Comparison of ENCODE assay signal across 37 cellular contexts in the genomic region with DNA sequence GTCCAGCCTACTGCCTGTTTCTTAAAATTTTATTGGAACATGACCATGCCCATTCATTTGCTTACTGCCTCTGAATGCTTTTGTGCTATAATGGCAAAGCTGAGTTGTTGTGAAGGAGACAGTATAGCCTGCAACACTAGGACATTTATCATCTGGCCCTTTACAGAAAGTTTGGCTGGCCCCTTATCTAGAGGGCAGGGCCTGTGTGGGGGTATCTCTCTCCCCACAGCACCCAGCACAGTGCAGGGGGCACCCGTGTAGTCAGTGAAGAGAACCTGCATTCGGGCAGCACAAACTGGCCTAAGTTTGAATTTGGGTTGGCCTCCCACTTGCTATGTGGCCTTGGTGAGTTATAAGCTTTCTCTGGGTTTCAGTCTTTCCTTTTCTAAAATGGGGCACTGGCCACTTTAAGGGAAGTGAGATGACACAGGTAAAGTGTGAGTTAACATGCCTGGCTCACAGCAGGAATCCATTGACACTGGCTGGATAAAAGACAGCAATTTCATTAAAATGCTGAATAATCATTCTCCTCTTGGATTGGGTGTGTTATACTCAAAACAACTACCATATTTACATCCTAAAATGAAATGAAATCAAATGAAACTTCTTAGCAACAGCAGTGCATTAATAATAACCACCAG. TPM values are rescaled to one million over a fixed set of nuclear protein-coding genes. Genes with fewer than 3 reads are reported as not detected.
DNase-seq lines count a peak whose midpoint lies in the region; ATAC-seq, FAIRE-seq and TF ChIP-seq lines count a peak whose summit lies in the region.
"Had no signal": no experiment of that assay in that cellular context is flagged by ENCODE, and none has a peak within 500 bp of the region (broad histone marks: within the 10 kb centered on the region; RNA-seq: fewer than 3 reads in every experiment).

No MANE protein-coding gene starts in this region.

- CTCF ChIA-PET in HepG2 (lab: Yijun Ruan, JAX; ENCODE audit: low intra/inter-chr PET ratio, low total read pairs) (no interaction called here), GM12878 (lab: Yijun Ruan, JAX) (interaction anchor here (1.1 to 1.4 kb wide), 2 partner anchors 13 to 44 kb away, joined by 3 read pairs; no protein-coding TSS in a partner anchor)

- FAIRE-seq in HepG2 (lab: Jason Lieb, UNC) (no peak), GM12878 (lab: Jason Lieb, UNC) (no peak)
- FAIRE-seq: A204.1 had no signal

- TF ChIP-seq RAD21 in HepG2 (CRISPR knock-in tag; IDR thresholded peaks at IDR 0.05), result no peak
- TF ChIP-seq RAD21 in GM12878 (IDR thresholded peaks at IDR 0.05; ENCODE audit: insufficient read depth, low read depth, low read length), result no peak

- peaks cover 77% of the 10 kb centered on the region for H3K4me1 ChIP-seq in HepG2 (ENCODE audit: insufficient read depth, low read length)
- peaks cover 0 to 9% (median 0%) of the 10 kb centered on the region in 4 donors for H3K4me1 ChIP-seq in right lobe of liver
- H3K4me1 ChIP-seq in GM12878 (ENCODE audit: control insufficient read depth, insufficient read depth, low read length), result peaks cover 52% of the 10 kb centered on the region

- H4K20me1 ChIP-seq in HepG2 (ENCODE audit: insufficient read depth, low read length), result peaks cover 75% of the 10 kb centered on the region
- no peaks in the 10 kb centered on the region for H4K20me1 ChIP-seq in GM12878 (ENCODE audit: control insufficient read depth, insufficient read depth)

- in situ Hi-C loops in HepG2 (cut with HindIII; ENCODE audit: extremely low pct_ligation_motif_present, low pct_unique_long_range_greater_than_20kb), result no loop called here
- in situ Hi-C loops in GM12878 (cut with MboI), result no loop called here

- intact Hi-C loops in HepG2 (cut with micrococcal nuclease; ENCODE audit: unreplicated experiment), result no loop called here
- intact Hi-C loops in right lobe of liver (cut with DNase I), result no loop called here
- intact Hi-C loops in GM12878 (cut with micrococcal nuclease; ENCODE audit: unreplicated experiment), result no loop called here

- H3K9ac ChIP-seq in HepG2 (ENCODE audit: insufficient read depth, low read depth, low read length) (no peak overlapping the region), GM12878 (ENCODE audit: control insufficient read depth, insufficient read depth, low read length) (no peak overlapping the region)
- H3K9ac ChIP-seq: neural progenitor cell had no signal

- POLR2A ChIA-PET in HepG2 (lab: Yijun Ruan, JAX) (no interaction called here), GM12878 (lab: Charles Lee) (no interaction called here)

- TF ChIP-seq CTCF in HepG2 (CRISPR knock-in tag; IDR thresholded peaks at IDR 0.05) (no peak), right lobe of liver (IDR thresholded peaks at IDR 0.05) (no peak), GM12878 (IDR thresholded peaks at IDR 0.05 in 2 of 3, conservative IDR thresholded peaks at IDR 0.05 in 1 of 3; ENCODE audit: control insufficient read depth in 2 of 3, extremely low read depth in 1 of 3, insufficient read depth in 1 of 3, low read depth in 3 of 3, low read length in 3 of 3) (no peak)

- H3K9me3 ChIP-seq in HepG2 (ENCODE audit: low read length), result no peaks in the 10 kb centered on the region
- H3K9me3 ChIP-seq in right lobe of liver, result no peaks in the 10 kb centered on the region
- H3K9me3 ChIP-seq in GM12878 (replicated peaks; ENCODE audit: control insufficient read depth, insufficient read depth, low read length), result no peaks in the 10 kb centered on the region
- H3K9me3 ChIP-seq: left ventricle myocardium inferior, MG63, thoracic aorta had no signal

- H3K36me3 ChIP-seq in HepG2 (replicated peaks in 1 of 2; ENCODE audit: control insufficient read depth in 1 of 2, insufficient read depth in 2 of 2, low read length in 2 of 2) (peaks cover 2 to 11% of the 10 kb centered on the region in 2 experiments; a peak in 4 of 5 replicates), right lobe of liver (no peaks in the 10 kb centered on the region), GM12878 (ENCODE audit: control insufficient read depth in 2 of 2, insufficient read depth in 2 of 2, low read length in 1 of 2) (peaks cover 0 to 8% of the 10 kb centered on the region in 2 experiments; a peak in 2 of 4 replicates)
- H3K36me3 ChIP-seq: left ventricle myocardium inferior, neural progenitor cell, thoracic aorta had no signal

- no TSS peak for BruUV-seq in HepG2 (replicated peaks; lab: Mats Ljungman, UMichigan)
- no TSS peak for BruUV-seq in GM12878 (replicated peaks; lab: Mats Ljungman, UMichigan)

- RAD21 ChIA-PET in GM12878 (lab: Charles Lee; ENCODE audit: unreplicated experiment), result no interaction called here

- no peak for DNase-seq in HepG2 (ENCODE audit: low spot score)
- DNase-seq in right lobe of liver, result no peak
- DNase-seq in GM12878 (ENCODE audit: low read depth, low spot score), result no peak
- no peak for DNase-seq in activated naive CD4-positive, alpha-beta T cell treated with anti-CD3 and anti-CD28 coated beads, Interleukin-2, amount 50 U/mL, for 72 hours (ENCODE audit: low spot score in 2 of 2)
- no peak for DNase-seq in SW480 (ENCODE audit: low spot score)
- no peak for DNase-seq in middle frontal gyrus (ENCODE audit: extremely low spot score, low spot score)
- DNase-seq: activated CD4-positive, alpha-beta T cell treated with anti-CD3 and anti-CD28 coated beads for 36 hours; activated CD8-positive, alpha-beta memory T cell treated with anti-CD3 and anti-CD28 coated beads, Interleukin-2, amount 50 U/mL, for 48 hours; activated CD8-positive, alpha-beta T cell treated with anti-CD3 and anti-CD28 coated beads for 36 hours; activated naive CD4-positive, alpha-beta T cell treated with Interleukin-2 at 50 U/mL for 16 hours; Calu3; CD4-positive, CD25-positive, alpha-beta regulatory T cell; central memory CD4-positive, alpha-beta T cell; cortex of kidney; DMS79 treated with DMSO at 0.1 percent for 48 hours; effector memory CD4-positive, alpha-beta T cell; islet precursor cell; KG1; left ventricle myocardium inferior; mesenchymal stem cell; MG63; NCI-H2081; NCI-H2227 treated with DMSO at 0.1 percent for 48 hours; NCI-H526; right cardiac atrium; Right ventricle myocardium superior; stimulated activated CD4-positive, alpha-beta T cell treated with anti-CD3 and anti-CD28 coated beads, Interleukin-1b, Interleukin-23, amount 100 ng/mL, for 48 hours; stimulated activated naive CD4-positive, alpha-beta T cell treated with Interleukin-2 at 50 U/mL for 16 hours; T-helper 2 cell had no signal

- H3K36me3 Mint-ChIP-seq in activated naive CD4-positive, alpha-beta T cell treated with anti-CD3 and anti-CD28 coated beads, Interleukin-2, amount 50 U/mL, for 72 hours, result peaks cover 0 to 6% of the 10 kb centered on the region in 2 donors

- H3K4me3 ChIP-seq in HepG2 (replicated peaks in 1 of 3; ENCODE audit: insufficient read depth in 1 of 3, low read depth in 2 of 3, low read length in 3 of 3) (no peak overlapping the region), right lobe of liver (no peak overlapping the region), GM12878 (no peak overlapping the region)
- H3K4me3 ChIP-seq: left ventricle myocardium inferior, MG63, neural progenitor cell, thoracic aorta had no signal

- 96% methylated on average over 2 of the region's 2 CpGs for WGBS in HepG2 (ENCODE audit: low lambda C conversion rate)
- WGBS in right lobe of liver (ENCODE audit: insufficient coverage, low coverage, low lambda C conversion rate, missing lambda C conversion rate), result 85% methylated on average over 2 of the region's 2 CpGs
- 86% methylated on average over 2 of the region's 2 CpGs for WGBS in GM12878 (ENCODE audit: insufficient coverage, insufficient replicate concordance, low lambda C conversion rate, missing lambda C conversion rate)

- no peaks in the 10 kb centered on the region for H3K9me3 Mint-ChIP-seq in activated naive CD4-positive, alpha-beta T cell treated with anti-CD3 and anti-CD28 coated beads, Interleukin-2, amount 50 U/mL, for 72 hours
- H3K9me3 Mint-ChIP-seq: activated CD8-positive, alpha-beta T cell treated with anti-CD3 and anti-CD28 coated beads for 36 hours; activated T-helper 1 cell treated with anti-CD3 and anti-CD28 coated beads, Interleukin-12 subunit alpha, Interleukin-12 subunit beta, Interleukin-2, Interleukin-4 antibody, amounts not matched to agents 30 ng/mL and 10 ng/mL and 1 ng/mL, durations not matched to agents 14 hours and 24 hours and 36 hours; neural progenitor cell had no signal

- H3K79me2 ChIP-seq in HepG2 (ENCODE audit: insufficient read depth, low read length), result peaks cover 91% of the 10 kb centered on the region
- H3K79me2 ChIP-seq in GM12878 (ENCODE audit: control insufficient read depth, insufficient read depth, low read length), result peaks cover 66% of the 10 kb centered on the region

- H3K27ac ChIP-seq in HepG2 (ENCODE audit: extremely low read length, insufficient read depth, low read length) (no peak overlapping the region), right lobe of liver (no peak overlapping the region), GM12878 (ENCODE audit: control insufficient read depth, insufficient read depth) (peak overlapping the region; percentile 9; the same call in 1 of the 2 replicates)
- H3K27ac ChIP-seq: left ventricle myocardium inferior, neural progenitor cell, thoracic aorta had no signal

- H3K27me3 ChIP-seq in HepG2 (ENCODE audit: control insufficient read depth in 1 of 2, insufficient read depth in 2 of 2, low read length in 2 of 2), result no peaks in the 10 kb centered on the region
- no peaks in the 10 kb centered on the region for H3K27me3 ChIP-seq in right lobe of liver
- no peaks in the 10 kb centered on the region for H3K27me3 ChIP-seq in GM12878 (replicated peaks in 1 of 2; ENCODE audit: control insufficient read depth in 2 of 2, insufficient read depth in 2 of 2, low read length in 1 of 2)
- H3K27me3 ChIP-seq: MG63, neural progenitor cell had no signal

- no peak for TF ChIP-seq EP300 in HepG2 (IDR thresholded peaks at IDR 0.05; ENCODE audit: low read depth in 2 of 2, low read length in 2 of 2)
- TF ChIP-seq EP300 in HepG2 (CRISPR knock-in tag; IDR thresholded peaks at IDR 0.05; ENCODE audit: borderline replicate concordance), result no peak
- TF ChIP-seq EP300 in GM12878 (IDR thresholded peaks at IDR 0.05; ENCODE audit: borderline replicate concordance in 1 of 2, control insufficient read depth in 1 of 2, low read depth in 2 of 2, low read length in 2 of 2), result no peak

- H3K4me2 ChIP-seq in HepG2 (ENCODE audit: low read depth, low read length) (no peak overlapping the region), GM12878 (ENCODE audit: control insufficient read depth, insufficient read depth) (0 out of 2 replicates have a peak overlapping the region, but pooled peaks have one; percentile 7)
- H3K4me2 ChIP-seq: neural progenitor cell had no signal

- no peak for TF ChIP-seq POLR2A in HepG2 (IDR thresholded peaks at IDR 0.05; ENCODE audit: insufficient read depth in 1 of 2, low read depth in 2 of 2, low read length in 2 of 2)
- TF ChIP-seq POLR2A in right lobe of liver (IDR thresholded peaks at IDR 0.05), result no peak
- no peak for TF ChIP-seq POLR2A in GM12878 (IDR thresholded peaks at IDR 0.05; ENCODE audit: low read depth, low read length)

- H3K27ac Mint-ChIP-seq in activated naive CD4-positive, alpha-beta T cell treated with anti-CD3 and anti-CD28 coated beads, Interleukin-2, amount 50 U/mL, for 72 hours, result peak overlapping the region in 1 of 2 donors; percentile 24
- H3K27ac Mint-ChIP-seq: activated CD4-positive, alpha-beta T cell treated with anti-CD3 and anti-CD28 coated beads for 36 hours; activated CD8-positive, alpha-beta T cell treated with anti-CD3 and anti-CD28 coated beads for 36 hours; activated T-helper 1 cell treated with anti-CD3 and anti-CD28 coated beads, Interleukin-12 subunit alpha, Interleukin-12 subunit beta, Interleukin-2, Interleukin-4 antibody, amounts not matched to agents 30 ng/mL and 10 ng/mL and 1 ng/mL, durations not matched to agents 14 hours and 24 hours and 36 hours; CD4-positive, CD25-positive, alpha-beta regulatory T cell; neural progenitor cell had no signal

- ATAC-seq in HepG2 (no peak), right lobe of liver (no peak), GM12878 (peak; percentile 51)
- ATAC-seq in activated naive CD4-positive, alpha-beta T cell treated with anti-CD3 and anti-CD28 coated beads, Interleukin-2, amount 50 U/mL, for 72 hours, result no peak
- ATAC-seq: activated CD4-positive, alpha-beta T cell treated with anti-CD3 and anti-CD28 coated beads for 36 hours; activated CD8-positive, alpha-beta T cell treated with anti-CD3 and anti-CD28 coated beads for 36 hours; Panc1; right cardiac atrium had no signal

- SMC1A ChIA-PET in GM12878 (lab: Charles Lee; ENCODE audit: uncharacterized antibody, unreplicated experiment), result no interaction called here

- H2AFZ ChIP-seq in HepG2 (ENCODE audit: low read length) (no peak overlapping the region), GM12878 (ENCODE audit: control insufficient read depth, low read depth, low read length) (no peak overlapping the region)
- H2AFZ ChIP-seq: neural progenitor cell had no signal

RNA-seq across cellular contexts. Expression of a gene that starts 12.1 kb away (rescaled TPM):
- total RNA-seq in HepG2 (2016; rRNA removed; fragmentation: Illumina TruSeq; extraction: Trizol) (21.5 and 22.3 TPM in 2 replicates), right lobe of liver (10 to 100 TPM in 5 of 6 experiments, 1 to 10 TPM in 1; 10.0 to 12.9 (median 12.0) TPM), GM12878 (2014; rRNA removed) (13.4 and 17.8 TPM in 2 replicates), GM12878 (2014; rRNA removed; fragmentation: Illumina TruSeq; extraction: Trizol) (10.3 and 12.4 TPM in 2 replicates), GM12878 (2021) (35.2 and 39.0 TPM in 2 replicates)
- total RNA-seq in HepG2 (2016; cell fraction: cytosol; rRNA removed; fragmentation: Illumina TruSeq; extraction: Trizol; ENCODE audit: low read depth), result 2.7 and 3.0 TPM in 2 replicates
- total RNA-seq in HepG2 (2016; cell fraction: insoluble cytoplasmic fraction; rRNA removed; fragmentation: Illumina TruSeq; extraction: Trizol), result 22.1 and 22.5 TPM in 2 replicates
- 7.2 and 8.1 TPM in 2 replicates for total RNA-seq in HepG2 (2016; cell fraction: membrane; rRNA removed; fragmentation: Illumina TruSeq; extraction: Trizol)
- total RNA-seq in HepG2 (2016; cell fraction: nucleus; rRNA removed; fragmentation: Illumina TruSeq; extraction: Trizol), result 23.0 and 27.1 TPM in 2 replicates
- polyA plus RNA-seq in HepG2 (2011; rRNA removed) (23.5 and 30.4 TPM in 2 replicates), GM12878 (2011; rRNA removed) (5.7 and 11.1 TPM in 2 replicates), GM12878 (2014; fragmentation: Illumina TruSeq; extraction: Trizol) (10.1 and 18.1 TPM in 2 replicates), GM12878 (2014; fragmentation: Nextera tagmentation; extraction: Ambion mirVana) (1 to 10 TPM; 2.1 to 3.0 TPM), GM12878 (2014; rRNA removed) (14.5 and 21.7 TPM in 2 replicates), GM12878 (2016; fragmentation: Nextera tagmentation; extraction: Ambion mirVana) (10 to 100 TPM; 13.7 to 15.5 TPM)
- 11.6 and 11.8 TPM in 2 replicates for polyA plus RNA-seq in HepG2 (2011; cell fraction: cytosol; rRNA removed)
- polyA plus RNA-seq in HepG2 (2011; cell fraction: nucleus; rRNA removed), result 87.2 and 93.5 TPM in 2 replicates
- polyA plus RNA-seq in HepG2 (2012), result 28.0 and 29.8 TPM in 2 replicates
- polyA plus RNA-seq in HepG2 (2016; cell fraction: cytosol; fragmentation: Illumina TruSeq; extraction: Trizol; ENCODE audit: low read depth), result 0.86 and 0.95 TPM in 2 replicates
- polyA plus RNA-seq in HepG2 (2016; cell fraction: insoluble cytoplasmic fraction; fragmentation: Illumina TruSeq; extraction: Trizol; ENCODE audit: low read depth), result 15.3 and 21.2 TPM in 2 replicates
- 2.1 and 3.0 TPM in 2 replicates for polyA plus RNA-seq in HepG2 (2016; cell fraction: membrane; fragmentation: Illumina TruSeq; extraction: Trizol; ENCODE audit: low read depth)
- polyA plus RNA-seq in HepG2 (2016; cell fraction: nucleus; fragmentation: Illumina TruSeq; extraction: Trizol; ENCODE audit: insufficient read depth, low read depth), result 66.1 and 73.3 TPM in 2 replicates
- 39.5 and 89.3 TPM in 2 replicates for polyA minus RNA-seq in HepG2 (2011; rRNA and poly(A)+ RNA removed; ENCODE audit: low replicate concordance)
- polyA minus RNA-seq in HepG2 (2011; cell fraction: cytosol; rRNA and poly(A)+ RNA removed), result 31.1 and 31.4 TPM in 2 replicates
- 27.4 and 30.3 TPM in 2 replicates for polyA minus RNA-seq in HepG2 (2011; cell fraction: nucleus; rRNA and poly(A)+ RNA removed)
- 34.7 and 38.9 TPM in 2 replicates for total RNA-seq in GM12878 (2013; cell fraction: nucleolus; rRNA removed)
- 7.4 TPM for polyA plus RNA-seq in GM12878 (2011; ENCODE audit: low read depth)
- polyA plus RNA-seq in GM12878 (2011; cell fraction: cytosol; rRNA removed), result 11.0 and 15.8 TPM in 2 replicates
- polyA plus RNA-seq in GM12878 (2011; cell fraction: nucleus; rRNA removed), result 34.1 and 40.7 TPM in 2 replicates
- 15.5 and 18.7 TPM in 2 replicates for polyA plus RNA-seq in GM12878 (2012)
- 48.9 and 93.6 TPM in 2 replicates for polyA minus RNA-seq in GM12878 (2011; rRNA and poly(A)+ RNA removed)
- polyA minus RNA-seq in GM12878 (2011; cell fraction: cytosol; rRNA and poly(A)+ RNA removed), result 13.2 and 13.6 TPM in 2 replicates
- polyA minus RNA-seq in GM12878 (2011; cell fraction: nucleus; rRNA and poly(A)+ RNA removed), result 8.6 and 14.3 TPM in 2 replicates
- total RNA-seq in activated naive CD4-positive, alpha-beta T cell treated with anti-CD3 and anti-CD28 coated beads, Interleukin-2, amount 50 U/mL, for 72 hours, result 10 to 100 TPM; 17.3 to 45.8 TPM

RNA-seq across cellular contexts. Expression of a gene that starts 26.6 kb away (rescaled TPM):
- total RNA-seq in HepG2 (2016; rRNA removed; fragmentation: Illumina TruSeq; extraction: Trizol) (not detected in 2 replicates), right lobe of liver (not detected), GM12878 (2014; rRNA removed) (not detected in 2 replicates), GM12878 (2014; rRNA removed; fragmentation: Illumina TruSeq; extraction: Trizol) (not detected in 2 replicates), GM12878 (2021) (0.23 TPM in 1 of 2 replicates, not detected in the other)
- total RNA-seq in HepG2 (2016; cell fraction: cytosol; rRNA removed; fragmentation: Illumina TruSeq; extraction: Trizol; ENCODE audit: low read depth), result not detected in 2 replicates
- not detected in 2 replicates for total RNA-seq in HepG2 (2016; cell fraction: insoluble cytoplasmic fraction; rRNA removed; fragmentation: Illumina TruSeq; extraction: Trizol)
- total RNA-seq in HepG2 (2016; cell fraction: membrane; rRNA removed; fragmentation: Illumina TruSeq; extraction: Trizol), result not detected in 2 replicates
- total RNA-seq in HepG2 (2016; cell fraction: nucleus; rRNA removed; fragmentation: Illumina TruSeq; extraction: Trizol), result not detected in 2 replicates
- polyA plus RNA-seq in HepG2 (2011; rRNA removed) (0.03 and 0.07 TPM in 2 replicates), GM12878 (2011; rRNA removed) (not detected in 2 replicates), GM12878 (2014; fragmentation: Illumina TruSeq; extraction: Trizol) (not detected in 2 replicates), GM12878 (2014; fragmentation: Nextera tagmentation; extraction: Ambion mirVana) (not detected), GM12878 (2014; rRNA removed) (not detected in 2 replicates), GM12878 (2016; fragmentation: Nextera tagmentation; extraction: Ambion mirVana) (not detected)
- not detected in 2 replicates for polyA plus RNA-seq in HepG2 (2011; cell fraction: cytosol; rRNA removed)
- 0.23 and 0.42 TPM in 2 replicates for polyA plus RNA-seq in HepG2 (2011; cell fraction: nucleus; rRNA removed)
- polyA plus RNA-seq in HepG2 (2012), result 0.31 TPM in 1 of 2 replicates, not detected in the other
- not detected in 2 replicates for polyA plus RNA-seq in HepG2 (2016; cell fraction: cytosol; fragmentation: Illumina TruSeq; extraction: Trizol; ENCODE audit: low read depth)
- polyA plus RNA-seq in HepG2 (2016; cell fraction: insoluble cytoplasmic fraction; fragmentation: Illumina TruSeq; extraction: Trizol; ENCODE audit: low read depth), result not detected in 2 replicates
- not detected in 2 replicates for polyA plus RNA-seq in HepG2 (2016; cell fraction: membrane; fragmentation: Illumina TruSeq; extraction: Trizol; ENCODE audit: low read depth)
- not detected in 2 replicates for polyA plus RNA-seq in HepG2 (2016; cell fraction: nucleus; fragmentation: Illumina TruSeq; extraction: Trizol; ENCODE audit: insufficient read depth, low read depth)
- polyA minus RNA-seq in HepG2 (2011; rRNA and poly(A)+ RNA removed; ENCODE audit: low replicate concordance), result not detected in 2 replicates
- not detected in 2 replicates for polyA minus RNA-seq in HepG2 (2011; cell fraction: cytosol; rRNA and poly(A)+ RNA removed)
- not detected in 2 replicates for polyA minus RNA-seq in HepG2 (2011; cell fraction: nucleus; rRNA and poly(A)+ RNA removed)
- total RNA-seq in GM12878 (2013; cell fraction: nucleolus; rRNA removed), result not detected in 2 replicates
- polyA plus RNA-seq in GM12878 (2011; ENCODE audit: low read depth), result not detected
- 0.07 TPM in 1 of 2 replicates, not detected in the other for polyA plus RNA-seq in GM12878 (2011; cell fraction: cytosol; rRNA removed)
- polyA plus RNA-seq in GM12878 (2011; cell fraction: nucleus; rRNA removed), result 0.29 TPM in 1 of 2 replicates, not detected in the other
- 0.48 TPM in 1 of 2 replicates, not detected in the other for polyA plus RNA-seq in GM12878 (2012)
- polyA minus RNA-seq in GM12878 (2011; rRNA and poly(A)+ RNA removed), result not detected in 2 replicates
- not detected in 2 replicates for polyA minus RNA-seq in GM12878 (2011; cell fraction: cytosol; rRNA and poly(A)+ RNA removed)
- not detected in 2 replicates for polyA minus RNA-seq in GM12878 (2011; cell fraction: nucleus; rRNA and poly(A)+ RNA removed)
- total RNA-seq in activated naive CD4-positive, alpha-beta T cell treated with anti-CD3 and anti-CD28 coated beads, Interleukin-2, amount 50 U/mL, for 72 hours, result not detected
- total RNA-seq: activated T-helper 1 cell treated with anti-CD3 and anti-CD28 coated beads, Interleukin-12 subunit alpha, Interleukin-12 subunit beta, Interleukin-2, Interleukin-4 antibody, amounts not matched to agents 30 ng/mL and 10 ng/mL and 1 ng/mL, durations not matched to agents 14 hours and 24 hours and 36 hours; Calu3; CD4-positive, CD25-positive, alpha-beta regulatory T cell; fibroblast of villous mesenchyme; left ventricle myocardium inferior; right cardiac atrium; Right ventricle myocardium superior; thoracic aorta; urinary bladder had no signal
- polyA plus RNA-seq: CD4-positive, CD25-positive, alpha-beta regulatory T cell; esophagus; right cardiac atrium; urinary bladder had no signal

RNA-seq across cellular contexts. Expression of a gene that starts 56.4 kb away (rescaled TPM):
- total RNA-seq in HepG2 (2016; rRNA removed; fragmentation: Illumina TruSeq; extraction: Trizol) (111 and 160 TPM in 2 replicates), right lobe of liver (1 to 10 TPM in 4 of 6 experiments, under 1 TPM in 2; 0.35 to 2.6 (median 1.5) TPM), GM12878 (2014; rRNA removed) (1.1 and 2.0 TPM in 2 replicates), GM12878 (2014; rRNA removed; fragmentation: Illumina TruSeq; extraction: Trizol) (0.23 and 0.31 TPM in 2 replicates), GM12878 (2021) (0.77 and 1.3 TPM in 2 replicates)
- 48.7 and 63.1 TPM in 2 replicates for total RNA-seq in HepG2 (2016; cell fraction: cytosol; rRNA removed; fragmentation: Illumina TruSeq; extraction: Trizol; ENCODE audit: low read depth)
- 101 and 161 TPM in 2 replicates for total RNA-seq in HepG2 (2016; cell fraction: insoluble cytoplasmic fraction; rRNA removed; fragmentation: Illumina TruSeq; extraction: Trizol)
- 105 and 128 TPM in 2 replicates for total RNA-seq in HepG2 (2016; cell fraction: membrane; rRNA removed; fragmentation: Illumina TruSeq; extraction: Trizol)
- total RNA-seq in HepG2 (2016; cell fraction: nucleus; rRNA removed; fragmentation: Illumina TruSeq; extraction: Trizol), result 124 and 150 TPM in 2 replicates
- polyA plus RNA-seq in HepG2 (2011; rRNA removed) (129 and 137 TPM in 2 replicates), GM12878 (2011; rRNA removed) (0.30 and 0.31 TPM in 2 replicates), GM12878 (2014; fragmentation: Illumina TruSeq; extraction: Trizol) (0.09 TPM in 1 of 2 replicates, not detected in the other), GM12878 (2014; fragmentation: Nextera tagmentation; extraction: Ambion mirVana) (not detected), GM12878 (2014; rRNA removed) (0.80 and 0.94 TPM in 2 replicates), GM12878 (2016; fragmentation: Nextera tagmentation; extraction: Ambion mirVana) (under 1 TPM; 0.29 to 0.40 TPM)
- polyA plus RNA-seq in HepG2 (2011; cell fraction: cytosol; rRNA removed), result 113 and 185 TPM in 2 replicates
- 814 and 941 TPM in 2 replicates for polyA plus RNA-seq in HepG2 (2011; cell fraction: nucleus; rRNA removed)
- 59.0 and 123 TPM in 2 replicates for polyA plus RNA-seq in HepG2 (2012)
- 41.1 and 53.2 TPM in 2 replicates for polyA plus RNA-seq in HepG2 (2016; cell fraction: cytosol; fragmentation: Illumina TruSeq; extraction: Trizol; ENCODE audit: low read depth)
- 89.1 and 103 TPM in 2 replicates for polyA plus RNA-seq in HepG2 (2016; cell fraction: insoluble cytoplasmic fraction; fragmentation: Illumina TruSeq; extraction: Trizol; ENCODE audit: low read depth)
- polyA plus RNA-seq in HepG2 (2016; cell fraction: membrane; fragmentation: Illumina TruSeq; extraction: Trizol; ENCODE audit: low read depth), result 74.4 and 85.2 TPM in 2 replicates
- 289 and 305 TPM in 2 replicates for polyA plus RNA-seq in HepG2 (2016; cell fraction: nucleus; fragmentation: Illumina TruSeq; extraction: Trizol; ENCODE audit: insufficient read depth, low read depth)
- polyA minus RNA-seq in HepG2 (2011; rRNA and poly(A)+ RNA removed; ENCODE audit: low replicate concordance), result 11.2 and 115 TPM in 2 replicates
- 29.9 and 32.1 TPM in 2 replicates for polyA minus RNA-seq in HepG2 (2011; cell fraction: cytosol; rRNA and poly(A)+ RNA removed)
- 63.9 and 90.6 TPM in 2 replicates for polyA minus RNA-seq in HepG2 (2011; cell fraction: nucleus; rRNA and poly(A)+ RNA removed)
- 0.17 TPM in 1 of 2 replicates, not detected in the other for total RNA-seq in GM12878 (2013; cell fraction: nucleolus; rRNA removed)
- polyA plus RNA-seq in GM12878 (2011; ENCODE audit: low read depth), result 0.47 TPM
- polyA plus RNA-seq in GM12878 (2011; cell fraction: cytosol; rRNA removed), result 0.42 and 0.72 TPM in 2 replicates
- polyA plus RNA-seq in GM12878 (2011; cell fraction: nucleus; rRNA removed), result 4.9 and 5.5 TPM in 2 replicates
- polyA plus RNA-seq in GM12878 (2012), result 0.54 and 0.83 TPM in 2 replicates
- polyA minus RNA-seq in GM12878 (2011; rRNA and poly(A)+ RNA removed), result 0.22 and 0.26 TPM in 2 replicates
- not detected in 2 replicates for polyA minus RNA-seq in GM12878 (2011; cell fraction: cytosol; rRNA and poly(A)+ RNA removed)
- 0.48 and 0.73 TPM in 2 replicates for polyA minus RNA-seq in GM12878 (2011; cell fraction: nucleus; rRNA and poly(A)+ RNA removed)
- 10 to 100 TPM in 1 of 2 donors, 1 to 10 TPM in 1; 7.1 to 11.9 TPM for total RNA-seq in activated naive CD4-positive, alpha-beta T cell treated with anti-CD3 and anti-CD28 coated beads, Interleukin-2, amount 50 U/mL, for 72 hours
